3 cellular contexts compared by ENCODE assay signal in the genomic region with DNA sequence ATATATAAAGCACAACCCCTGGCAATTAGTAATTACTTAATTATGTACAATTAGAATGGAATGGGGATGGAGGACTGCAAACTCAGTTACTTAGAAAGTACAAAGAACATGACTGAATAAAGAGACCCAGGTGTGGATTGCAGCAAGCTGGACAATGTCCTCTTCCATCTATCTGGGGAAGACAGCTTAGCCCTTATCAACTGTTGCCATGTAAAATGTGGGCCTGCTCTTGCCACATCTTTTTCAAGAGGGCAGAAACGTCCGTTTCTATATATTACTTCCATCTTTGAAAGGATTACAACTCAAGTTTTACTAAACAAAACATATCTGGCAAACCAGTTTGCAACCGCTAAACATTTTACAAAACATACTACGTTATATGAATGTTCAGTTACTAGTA.
TF ChIP-seq lines count a peak whose summit lies in the region.

No MANE protein-coding gene starts in this region.

TF ChIP-seq in SK-N-SH, 30 proteins besides CTCF, POLR2A, EP300 and RAD21:
- TF ChIP-seq, protein P1, sequence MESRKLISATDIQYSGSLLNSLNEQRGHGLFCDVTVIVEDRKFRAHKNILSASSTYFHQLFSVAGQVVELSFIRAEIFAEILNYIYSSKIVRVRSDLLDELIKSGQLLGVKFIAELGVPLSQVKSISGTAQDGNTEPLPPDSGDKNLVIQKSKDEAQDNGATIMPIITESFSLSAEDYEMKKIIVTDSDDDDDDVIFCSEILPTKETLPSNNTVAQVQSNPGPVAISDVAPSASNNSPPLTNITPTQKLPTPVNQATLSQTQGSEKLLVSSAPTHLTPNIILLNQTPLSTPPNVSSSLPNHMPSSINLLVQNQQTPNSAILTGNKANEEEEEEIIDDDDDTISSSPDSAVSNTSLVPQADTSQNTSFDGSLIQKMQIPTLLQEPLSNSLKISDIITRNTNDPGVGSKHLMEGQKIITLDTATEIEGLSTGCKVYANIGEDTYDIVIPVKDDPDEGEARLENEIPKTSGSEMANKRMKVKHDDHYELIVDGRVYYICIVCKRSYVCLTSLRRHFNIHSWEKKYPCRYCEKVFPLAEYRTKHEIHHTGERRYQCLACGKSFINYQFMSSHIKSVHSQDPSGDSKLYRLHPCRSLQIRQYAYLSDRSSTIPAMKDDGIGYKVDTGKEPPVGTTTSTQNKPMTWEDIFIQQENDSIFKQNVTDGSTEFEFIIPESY (IDR thresholded peaks at IDR 0.05; ENCODE audit: borderline replicate concordance, low read depth), result no peak
- peak; percentile 38; the same call in 1 of the 2 replicates for TF ChIP-seq RFX5 (IDR thresholded peaks at IDR 0.05; ENCODE audit: low read length)
TF ChIP-seq in SK-N-SH: peak in this region for 1.

TF ChIP-seq in SK-N-SH treated with all-trans-retinoic acid at 6 μM for 48 hours, 23 proteins besides CTCF, POLR2A, EP300 and RAD21 (continued from another document and continues in another):
- TF ChIP-seq CREB5 (CRISPR knock-in tag; IDR thresholded peaks at IDR 0.05; ENCODE audit: low read depth) (no peak), SNAI2 (CRISPR knock-in tag; IDR thresholded peaks at IDR 0.05) (no peak), GLIS3 (CRISPR knock-in tag; IDR thresholded peaks at IDR 0.05) (no peak), RARB (CRISPR knock-in tag; IDR thresholded peaks at IDR 0.05) (no peak), ISL1 (CRISPR knock-in tag; IDR thresholded peaks at IDR 0.05) (no peak), ARNTL (CRISPR knock-in tag; IDR thresholded peaks at IDR 0.05; ENCODE audit: borderline replicate concordance, low read depth) (no peak), PATZ1 (CRISPR knock-in tag; IDR thresholded peaks at IDR 0.05; ENCODE audit: borderline replicate concordance) (no peak), PPARA (CRISPR knock-in tag; IDR thresholded peaks at IDR 0.05; ENCODE audit: borderline replicate concordance) (no peak), CSDC2 (CRISPR knock-in tag; IDR thresholded peaks at IDR 0.05) (no peak), ZNF565 (CRISPR knock-in tag; conservative IDR thresholded peaks at IDR 0.05; ENCODE audit: low read depth) (no peak), ZFP30 (CRISPR knock-in tag; IDR thresholded peaks at IDR 0.05) (no peak), ZFP3 (CRISPR knock-in tag; IDR thresholded peaks at IDR 0.05) (no peak), OSR1 (CRISPR knock-in tag; IDR thresholded peaks at IDR 0.05) (no peak), POU6F1 (CRISPR knock-in tag; IDR thresholded peaks at IDR 0.05; ENCODE audit: borderline replicate concordance, low read depth) (no peak), ZNF70 (CRISPR knock-in tag; IDR thresholded peaks at IDR 0.05) (no peak), TOX (CRISPR knock-in tag; IDR thresholded peaks at IDR 0.05; ENCODE audit: borderline replicate concordance) (no peak)
- TF ChIP-seq, protein P2, sequence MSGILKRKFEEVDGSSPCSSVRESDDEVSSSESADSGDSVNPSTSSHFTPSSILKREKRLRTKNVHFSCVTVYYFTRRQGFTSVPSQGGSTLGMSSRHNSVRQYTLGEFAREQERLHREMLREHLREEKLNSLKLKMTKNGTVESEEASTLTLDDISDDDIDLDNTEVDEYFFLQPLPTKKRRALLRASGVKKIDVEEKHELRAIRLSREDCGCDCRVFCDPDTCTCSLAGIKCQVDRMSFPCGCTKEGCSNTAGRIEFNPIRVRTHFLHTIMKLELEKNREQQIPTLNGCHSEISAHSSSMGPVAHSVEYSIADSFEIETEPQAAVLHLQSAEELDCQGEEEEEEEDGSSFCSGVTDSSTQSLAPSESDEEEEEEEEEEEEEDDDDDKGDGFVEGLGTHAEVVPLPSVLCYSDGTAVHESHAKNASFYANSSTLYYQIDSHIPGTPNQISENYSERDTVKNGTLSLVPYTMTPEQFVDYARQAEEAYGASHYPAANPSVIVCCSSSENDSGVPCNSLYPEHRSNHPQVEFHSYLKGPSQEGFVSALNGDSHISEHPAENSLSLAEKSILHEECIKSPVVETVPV (CRISPR knock-in tag; IDR thresholded peaks at IDR 0.05), result no peak

TF ChIP-seq in K562, 482 proteins besides CTCF, POLR2A, EP300 and RAD21 (continued from another document):
- TF ChIP-seq TAL1 (IDR thresholded peaks at IDR 0.05) (peak; percentile 70; the same call in 1 of the 2 replicates), MEIS2 (IDR thresholded peaks at IDR 0.05; ENCODE audit: partially characterized antibody) (peak; percentile 6), POLR2G (IDR thresholded peaks at IDR 0.05; ENCODE audit: low read depth, low read length) (no peak), MNT (conservative IDR thresholded peaks at IDR 0.05) (peak in 1 of 2 experiments; percentile 19; a peak in 1 of 4 replicates), PML (IDR thresholded peaks at IDR 0.05; ENCODE audit: low read length) (peak; percentile 40; the same call in 1 of the 2 replicates), ZFP36 (IDR thresholded peaks at IDR 0.05; ENCODE audit: low read depth, low read length, partially characterized antibody) (peak; percentile 53), RCOR1 (IDR thresholded peaks at IDR 0.05; ENCODE audit: borderline replicate concordance in 1 of 2, low read depth in 2 of 2, low read length in 2 of 2) (peak in 1 of 2 experiments; percentile 63; a peak in 1 of 4 replicates), CEBPG (CRISPR knock-in tag; IDR thresholded peaks at IDR 0.05) (peak; percentile 64; the same call in 1 of the 2 replicates), CEBPG (tag; conservative IDR thresholded peaks at IDR 0.05 in 1 of 2, IDR thresholded peaks at IDR 0.05 in 1 of 2) (peak in 1 of 2 experiments; percentile 37; a peak in 1 of 4 replicates), RFX5 (IDR thresholded peaks at IDR 0.05; ENCODE audit: low read depth, low read length) (peak; percentile 71), TCF3 (CRISPR knock-in tag; IDR thresholded peaks at IDR 0.05) (peak; percentile 79), NFXL1 (CRISPR knock-in tag; IDR thresholded peaks at IDR 0.05) (no peak), JUND (IDR thresholded peaks at IDR 0.05; ENCODE audit: borderline replicate concordance, low read depth, low read length) (no peak), JUND (tag; IDR thresholded peaks at IDR 0.05; ENCODE audit: borderline replicate concordance, low read depth, low read length) (no peak), DPF2 (IDR thresholded peaks at IDR 0.05) (peak; percentile 31; the same call in 1 of the 2 replicates), NFIC (IDR thresholded peaks at IDR 0.05) (0 out of 2 replicates have a peak, but pooled peaks have one; percentile 18), CBFA2T2 (conservative IDR thresholded peaks at IDR 0.05) (peak; percentile 69), DDX20 (tag; IDR thresholded peaks at IDR 0.05; ENCODE audit: low read depth) (no peak), ARID1B (IDR thresholded peaks at IDR 0.05) (peak; percentile 63), TRIM24 (IDR thresholded peaks at IDR 0.05) (peak; percentile 59 to 61; a peak in 3 of 4 replicates), NCOR1 (IDR thresholded peaks at IDR 0.05) (peak; percentile 38; the same call in 1 of the 2 replicates), CEBPB (tag; IDR thresholded peaks at IDR 0.05) (peak; percentile 84), TEAD4 (IDR thresholded peaks at IDR 0.05; ENCODE audit: low read length) (peak; percentile 74), TEAD4 (CRISPR knock-in tag; IDR thresholded peaks at IDR 0.05; ENCODE audit: borderline replicate concordance) (no peak), CREBBP (IDR thresholded peaks at IDR 0.05; ENCODE audit: low read depth, low read length) (no peak), STAT5A (IDR thresholded peaks at IDR 0.05; ENCODE audit: borderline replicate concordance, low read length) (peak; percentile 47; the same call in 1 of the 2 replicates)
- TF ChIP-seq, protein P3, sequence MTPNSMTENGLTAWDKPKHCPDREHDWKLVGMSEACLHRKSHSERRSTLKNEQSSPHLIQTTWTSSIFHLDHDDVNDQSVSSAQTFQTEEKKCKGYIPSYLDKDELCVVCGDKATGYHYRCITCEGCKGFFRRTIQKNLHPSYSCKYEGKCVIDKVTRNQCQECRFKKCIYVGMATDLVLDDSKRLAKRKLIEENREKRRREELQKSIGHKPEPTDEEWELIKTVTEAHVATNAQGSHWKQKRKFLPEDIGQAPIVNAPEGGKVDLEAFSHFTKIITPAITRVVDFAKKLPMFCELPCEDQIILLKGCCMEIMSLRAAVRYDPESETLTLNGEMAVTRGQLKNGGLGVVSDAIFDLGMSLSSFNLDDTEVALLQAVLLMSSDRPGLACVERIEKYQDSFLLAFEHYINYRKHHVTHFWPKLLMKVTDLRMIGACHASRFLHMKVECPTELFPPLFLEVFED (CRISPR knock-in tag; conservative IDR thresholded peaks at IDR 0.05), result no peak
